In genomic region chr2:120986898-120987650, GRCh38 we compare ENCODE assay signal across 23 cellular contexts.
DNase-seq lines count a peak whose midpoint lies in the region; ATAC-seq and TF ChIP-seq lines count a peak whose summit lies in the region.
"Had no signal": no experiment of that assay in that cellular context is flagged by ENCODE, and none has a peak within 500 bp of the region (broad histone marks: within the 10 kb centered on the region; RNA-seq: fewer than 3 reads in every experiment).

No MANE protein-coding gene starts in this region.

- H4K8ac ChIP-seq in mesenchymal stem cell (ENCODE audit: low read length) = no peak overlapping the region

- H2BK15ac ChIP-seq in mesenchymal stem cell (ENCODE audit: low read depth, poor library complexity, severe bottlenecking) = no peak overlapping the region

- H3K4me3 Mint-ChIP-seq in immature natural killer cell = no peak overlapping the region
- H3K4me3 Mint-ChIP-seq: CD4-positive, alpha-beta T cell; IgD-negative memory B cell had no signal

- H2BK120ac ChIP-seq in mesenchymal stem cell (ENCODE audit: low read depth, low read length) = no peak overlapping the region

- no peak overlapping the region for H3K4me3 ChIP-seq in spleen
- H3K4me3 ChIP-seq in mesenchymal stem cell (ENCODE audit: insufficient read depth in 1 of 2, low read depth in 1 of 2, low read length in 2 of 2) = no peak overlapping the region
- H3K4me3 ChIP-seq: BLaER1, PC-9, SJSA1 had no signal

- no peak overlapping the region for H2AK5ac ChIP-seq in mesenchymal stem cell (ENCODE audit: low read length, severe bottlenecking)

- no peaks in the 10 kb centered on the region for H3K4me1 Mint-ChIP-seq in immature natural killer cell
- H3K4me1 Mint-ChIP-seq: IgD-negative memory B cell had no signal

- no peak overlapping the region for H2BK12ac ChIP-seq in mesenchymal stem cell (ENCODE audit: low read length in 2 of 2)

- in situ Hi-C loops in GM13977 (cut with MboI; ENCODE audit: low pct_unique_long_range_greater_than_20kb, low sequenced_read_pairs, unreplicated experiment) = no loop called here

- H3K27ac ChIP-seq in spleen (no peak overlapping the region), mesenchymal stem cell (ENCODE audit: low read length, poor library complexity, severe bottlenecking) (no peak overlapping the region)
- H3K27ac ChIP-seq: BLaER1, PC-9, SJSA1 had no signal

- H3K27me3 ChIP-seq in spleen (replicated peaks in 1 of 7) (no peaks in the 10 kb centered on the region), mesenchymal stem cell (ENCODE audit: control insufficient read depth in 1 of 2, insufficient read depth in 1 of 2, low read length in 2 of 2) (no peaks in the 10 kb centered on the region)
- H3K27me3 ChIP-seq: BLaER1, SJSA1 had no signal

- no peak overlapping the region for H2BK5ac ChIP-seq in mesenchymal stem cell (ENCODE audit: low read depth, low read length, poor library complexity, severe bottlenecking)

- H3K18ac ChIP-seq in mesenchymal stem cell (ENCODE audit: low read depth in 1 of 2, low read length in 2 of 2) = no peak overlapping the region

- peak; percentile 49 for DNase-seq in activated effector memory CD4-positive, alpha-beta T cell treated with anti-CD3 and anti-CD28 coated beads, Interleukin-2, amount 50 U/mL, for 16 hours
- no peak for DNase-seq in activated effector memory CD4-positive, alpha-beta T cell treated with Interleukin-2 at 50 U/mL for 16 hours
- DNase-seq in GM13977 (ENCODE audit: low spot score) = peak; percentile 18
- DNase-seq in islet precursor cell = peak; percentile 32
- DNase-seq in spleen = peak; percentile 59
- no peak for DNase-seq in immature natural killer cell
- DNase-seq in mesenchymal stem cell = no peak
- DNase-seq: CD4-positive, alpha-beta T cell; DMS53; Karpas-422; NCI-H1092; NCI-H1417 treated with DMSO at 0.1 percent for 48 hours; NCI-H1694 treated with DMSO at 0.1 percent for 48 hours; NCI-H2081; NCI-H2227 treated with DMSO at 0.1 percent for 48 hours; NCI-H526 treated with DMSO at 0.1 percent for 48 hours; PC-9; Right ventricle myocardium superior had no signal

- peaks cover 2% of the 10 kb centered on the region for H3K79me1 ChIP-seq in mesenchymal stem cell (replicated peaks; ENCODE audit: low read length, poor library complexity, severe bottlenecking)

- H3K36me3 ChIP-seq in spleen (peaks cover 0 to 21% (median 0%) of the 10 kb centered on the region in 6 donors), mesenchymal stem cell (ENCODE audit: control insufficient read depth in 1 of 2, insufficient read depth in 2 of 2, low read depth in 1 of 2, low read length in 2 of 2) (peaks cover 61 to 79% of the 10 kb centered on the region in 2 experiments)
- H3K36me3 ChIP-seq: BLaER1 had no signal

- H3K23ac ChIP-seq in mesenchymal stem cell (ENCODE audit: low read length in 2 of 2) = no peak overlapping the region

- peaks cover 0 to 4% (median 0%) of the 10 kb centered on the region in 8 donors for H3K9me3 ChIP-seq in spleen
- H3K9me3 ChIP-seq in mesenchymal stem cell (ENCODE audit: control insufficient read depth, low read length) = no peaks in the 10 kb centered on the region
- H3K9me3 ChIP-seq: SJSA1 had no signal

- no peak overlapping the region for H3K14ac ChIP-seq in mesenchymal stem cell (ENCODE audit: low read length in 2 of 2)

- WGBS in spleen, 5 donors = 86 to 92% (median 87%) methylated on average over 7 to 9 of the region's 9 CpGs
- 98% methylated on average over 9 of the region's 9 CpGs for WGBS in mesenchymal stem cell

- H3K4ac ChIP-seq in mesenchymal stem cell (ENCODE audit: low read depth in 1 of 2, low read length in 2 of 2) = no peak overlapping the region

- H3K9ac ChIP-seq in mesenchymal stem cell (ENCODE audit: low read length) = no peak overlapping the region
- H3K9ac ChIP-seq: BLaER1 had no signal

- H3K4me1 ChIP-seq in spleen (no peaks in the 10 kb centered on the region), mesenchymal stem cell (ENCODE audit: control insufficient read depth, insufficient read depth, low read depth, low read length) (peaks cover 25% of the 10 kb centered on the region)
- H3K4me1 ChIP-seq: SJSA1 had no signal

- H3K27ac Mint-ChIP-seq in immature natural killer cell = no peak overlapping the region
- H3K27ac Mint-ChIP-seq: CD4-positive, alpha-beta T cell; IgD-negative memory B cell had no signal

- H4K91ac ChIP-seq in mesenchymal stem cell (ENCODE audit: low read length) = no peak overlapping the region

- peaks cover 0 to 1% (median 0%) of the 10 kb centered on the region in 6 donors for H3K9me3 Mint-ChIP-seq in immature natural killer cell
- H3K9me3 Mint-ChIP-seq: CD4-positive, alpha-beta T cell had no signal

- no peak overlapping the region for H2AFZ ChIP-seq in mesenchymal stem cell (ENCODE audit: low read depth, low read length)
- H2AFZ ChIP-seq: PC-9 had no signal

- TF ChIP-seq CTCF in GM13977 (IDR thresholded peaks at IDR 0.05; ENCODE audit: extremely low read depth, insufficient read depth, missing control alignments) (no peak), spleen (IDR thresholded peaks at IDR 0.05 in 8 of 11, conservative IDR thresholded peaks at IDR 0.05 in 3 of 11) (no peak)

- TF ChIP-seq POLR2A in spleen (IDR thresholded peaks at IDR 0.05) = no peak

- intact Hi-C loops in spleen (cut with DNase I; ENCODE audit: low total_unique reads) = no loop called here

- no peak overlapping the region for H3K4me2 ChIP-seq in mesenchymal stem cell (ENCODE audit: low read length, poor library complexity, severe bottlenecking)
- H3K4me2 ChIP-seq: BLaER1, PC-9 had no signal

- no peaks in the 10 kb centered on the region for H3K27me3 Mint-ChIP-seq in immature natural killer cell (ENCODE audit: low read depth in 3 of 3)
- H3K27me3 Mint-ChIP-seq: CD4-positive, alpha-beta T cell had no signal

- no peak for ATAC-seq in GM18520 (IDR thresholded peaks at IDR 0.05; ENCODE audit: unreplicated experiment)
- ATAC-seq: HCT116 had no signal

- H3K36me3 Mint-ChIP-seq in immature natural killer cell = no peaks in the 10 kb centered on the region
- H3K36me3 Mint-ChIP-seq: IgD-negative memory B cell had no signal

Comparison
In these comparisons a context has a peak if more than half of its experiments do, and no peak if none do; other contexts are left out.
1. DNase-seq: peak in activated effector memory CD4-positive, alpha-beta T cell treated with anti-CD3 and anti-CD28 coated beads, Interleukin-2, amount 50 U/mL, for 16 hours (single experiment), GM13977 (single experiment), islet precursor cell (single experiment) and spleen (single experiment); none in activated effector memory CD4-positive, alpha-beta T cell treated with Interleukin-2 at 50 U/mL for 16 hours (single experiment), immature natural killer cell (0 of 3) and mesenchymal stem cell (single experiment).